19 cellular contexts compared by ENCODE assay signal in genomic region chr5:172043822-172044221, GRCh38.
"Had no signal": no experiment of that assay in that cellular context is flagged by ENCODE, and none has a peak within 500 bp of the region (broad histone marks: within the 10 kb centered on the region; RNA-seq: fewer than 3 reads in every experiment).

No MANE protein-coding gene starts in this region.

- H3K4me2 ChIP-seq: neural progenitor cell had no signal

- H3K9me3 Mint-ChIP-seq: neural progenitor cell; stimulated activated naive CD8-positive, alpha-beta T cell treated with anti-CD3 and anti-CD28 coated beads, Interleukin-15, Interleukin-2, amounts not matched to agents 100 ng/mL and 50 ng/mL, for 24 hours; WTC11 had no signal

- ATAC-seq: SK-N-SH treated with all-trans-retinoic acid at 6 μM for 48 hours, WTC11 had no signal

- H2AFZ ChIP-seq: neural progenitor cell, parathyroid adenoma had no signal

- DNase-seq: activated CD4-positive, alpha-beta T cell treated with anti-CD3 and anti-CD28 coated beads for 48 hours; activated CD8-positive, alpha-beta memory T cell treated with anti-CD3 and anti-CD28 coated beads, Interleukin-2, amount 50 U/mL, for 48 hours; activated naive CD4-positive, alpha-beta T cell; colonic mucosa; effector CD8-positive, alpha-beta T cell; foreskin melanocyte; head of caudate nucleus; lower lobe of right lung; midbrain; SHP77 treated with DMSO at 0.1 percent for 48 hours; stimulated activated CD4-positive, alpha-beta T cell treated with anti-CD3 and anti-CD28 coated beads, Interleukin-4, amount 100 ng/mL, for 24 hours; T-helper 1 cell had no signal

- H3K4me3 ChIP-seq: ascending aorta, colonic mucosa, lower lobe of right lung, neural progenitor cell, upper lobe of left lung had no signal

- H3K79me2 ChIP-seq: parathyroid adenoma had no signal

- H3K27ac ChIP-seq: ascending aorta, colonic mucosa, lower lobe of right lung, neural progenitor cell, parathyroid adenoma, upper lobe of left lung had no signal

- H3K36me3 ChIP-seq: colonic mucosa, neural progenitor cell had no signal

- H3K4me1 ChIP-seq: ascending aorta, colonic mucosa, neural progenitor cell had no signal

- H3K27me3 Mint-ChIP-seq: stimulated activated naive CD8-positive, alpha-beta T cell treated with anti-CD3 and anti-CD28 coated beads, Interleukin-15, Interleukin-2, amounts not matched to agents 100 ng/mL and 50 ng/mL, for 24 hours had no signal

- H3K4me3 Mint-ChIP-seq: neural progenitor cell; stimulated activated naive CD8-positive, alpha-beta T cell treated with anti-CD3 and anti-CD28 coated beads, Interleukin-15, Interleukin-2, amounts not matched to agents 100 ng/mL and 50 ng/mL, for 24 hours; WTC11 had no signal

- H3K27me3 ChIP-seq: ascending aorta, colonic mucosa, neural progenitor cell, upper lobe of left lung had no signal

- H3K9me3 ChIP-seq: ascending aorta, colonic mucosa, lower lobe of right lung, upper lobe of left lung had no signal

- H3K9ac ChIP-seq: neural progenitor cell, parathyroid adenoma had no signal
